In genomic region chr20:330233-331149, GRCh38 we compare ENCODE assay signal across 2 cellular contexts.
TF ChIP-seq lines count a peak whose summit lies in the region.

No MANE protein-coding gene starts in this region.

TF ChIP-seq in HEK293, 187 proteins besides CTCF, POLR2A, EP300 and RAD21 (continued from another document and continues in another):
- TF ChIP-seq PATZ1 (tag by site-specific recombination; IDR thresholded peaks at IDR 0.05), result 0 out of 2 replicates have a peak, but pooled peaks have one; percentile 13
- no peak for TF ChIP-seq PRDM1 (tag by site-specific recombination; IDR thresholded peaks at IDR 0.05)
- TF ChIP-seq PBX3 (CRISPR knock-in tag; IDR thresholded peaks at IDR 0.05), result no peak
- no peak for TF ChIP-seq MZF1 (tag by site-specific recombination; IDR thresholded peaks at IDR 0.05; ENCODE audit: borderline replicate concordance)
- TF ChIP-seq ZNF324 (tag by site-specific recombination; IDR thresholded peaks at IDR 0.05), result no peak
- peak; percentile 13; the same call in 1 of the 2 replicates for TF ChIP-seq ZNF692 (tag by site-specific recombination; IDR thresholded peaks at IDR 0.05)
- no peak for TF ChIP-seq ATF2 (tag by site-specific recombination; IDR thresholded peaks at IDR 0.05; ENCODE audit: low read depth)
- TF ChIP-seq ZNF426 (tag by site-specific recombination; IDR thresholded peaks at IDR 0.05), result no peak
- TF ChIP-seq ZNF18 (tag by site-specific recombination; IDR thresholded peaks at IDR 0.05), result peak; percentile 79
- TF ChIP-seq KLF1 (tag by site-specific recombination; IDR thresholded peaks at IDR 0.05), result no peak
- no peak for TF ChIP-seq ZNF114 (tag by site-specific recombination; IDR thresholded peaks at IDR 0.05)
- TF ChIP-seq ZNF791 (tag by site-specific recombination; IDR thresholded peaks at IDR 0.05), result no peak
- no peak for TF ChIP-seq ZNF610 (tag by site-specific recombination; IDR thresholded peaks at IDR 0.05; ENCODE audit: borderline replicate concordance)
- no peak for TF ChIP-seq ZIC2 (tag by site-specific recombination; IDR thresholded peaks at IDR 0.05)
- TF ChIP-seq GLIS1 (tag by site-specific recombination; IDR thresholded peaks at IDR 0.05), result no peak
- TF ChIP-seq ZSCAN4 (tag by site-specific recombination; IDR thresholded peaks at IDR 0.05), result no peak
- TF ChIP-seq ZFP69B (tag by site-specific recombination; IDR thresholded peaks at IDR 0.05), result no peak
- TF ChIP-seq ZNF37A (tag by site-specific recombination; IDR thresholded peaks at IDR 0.05), result no peak
- no peak for TF ChIP-seq ZNF416 (tag by site-specific recombination; IDR thresholded peaks at IDR 0.05)
- TF ChIP-seq ZNF354C (tag by site-specific recombination; IDR thresholded peaks at IDR 0.05; ENCODE audit: borderline replicate concordance, low read depth), result no peak
- TF ChIP-seq GLI4 (tag by site-specific recombination; IDR thresholded peaks at IDR 0.05), result no peak
- no peak for TF ChIP-seq ZNF596 (tag by site-specific recombination; IDR thresholded peaks at IDR 0.05)
- TF ChIP-seq ZNF341 (tag by site-specific recombination; IDR thresholded peaks at IDR 0.05; ENCODE audit: low read depth), result peak; percentile 72

TF ChIP-seq in HepG2, 621 proteins besides CTCF, POLR2A, EP300 and RAD21 (continued from another document and continues in another):
- TF ChIP-seq ZNF362 (CRISPR knock-in tag; IDR thresholded peaks at IDR 0.05; ENCODE audit: borderline replicate concordance) (peak; percentile 63; the same call in 1 of the 2 replicates), ZNF142 (CRISPR knock-in tag; IDR thresholded peaks at IDR 0.05) (no peak), TGIF2 (CRISPR knock-in tag; IDR thresholded peaks at IDR 0.05) (no peak), SKIL (CRISPR knock-in tag; IDR thresholded peaks at IDR 0.05; ENCODE audit: borderline replicate concordance) (no peak), ZBTB14 (CRISPR knock-in tag; IDR thresholded peaks at IDR 0.05) (no peak), ZBTB2 (CRISPR knock-in tag; IDR thresholded peaks at IDR 0.05; ENCODE audit: low read depth) (no peak), ZNF691 (CRISPR knock-in tag; IDR thresholded peaks at IDR 0.05; ENCODE audit: borderline replicate concordance, low read depth) (no peak; the same call in 1 of the 2 replicates), ZNF652 (CRISPR knock-in tag; IDR thresholded peaks at IDR 0.05; ENCODE audit: borderline replicate concordance, low read depth) (no peak), THRA (CRISPR knock-in tag; IDR thresholded peaks at IDR 0.05; ENCODE audit: borderline replicate concordance) (no peak), ZNF446 (CRISPR knock-in tag; IDR thresholded peaks at IDR 0.05) (peak; percentile 62; the same call in 1 of the 2 replicates), ZIK1 (CRISPR knock-in tag; IDR thresholded peaks at IDR 0.05; ENCODE audit: borderline replicate concordance, low read depth) (peak; percentile 47; the same call in 1 of the 2 replicates), SP1 (IDR thresholded peaks at IDR 0.05) (no peak), SP1 (CRISPR knock-in tag; IDR thresholded peaks at IDR 0.05) (0 out of 2 replicates have a peak, but pooled peaks have one; percentile 5), ZSCAN22 (CRISPR knock-in tag; IDR thresholded peaks at IDR 0.05) (0 out of 2 replicates have a peak, but pooled peaks have one; percentile 60), ZNF275 (CRISPR knock-in tag; IDR thresholded peaks at IDR 0.05; ENCODE audit: borderline replicate concordance) (no peak), ZNF777 (CRISPR knock-in tag; IDR thresholded peaks at IDR 0.05) (no peak), MYNN (CRISPR knock-in tag; IDR thresholded peaks at IDR 0.05; ENCODE audit: low read depth) (no peak), TMF1 (CRISPR knock-in tag; IDR thresholded peaks at IDR 0.05; ENCODE audit: low read depth) (0 out of 2 replicates have a peak, but pooled peaks have one; percentile 23), ZNF605 (CRISPR knock-in tag; IDR thresholded peaks at IDR 0.05) (peak; percentile 8), MAZ (IDR thresholded peaks at IDR 0.05; ENCODE audit: borderline replicate concordance, low read depth, low read length) (0 out of 2 replicates have a peak, but pooled peaks have one; percentile 38), MAZ (CRISPR knock-in tag; IDR thresholded peaks at IDR 0.05; ENCODE audit: low read depth) (peak; percentile 69), ZNF891 (CRISPR knock-in tag; IDR thresholded peaks at IDR 0.05) (peak; percentile 90), KLF13 (CRISPR knock-in tag; IDR thresholded peaks at IDR 0.05) (no peak), FOXC1 (CRISPR knock-in tag; IDR thresholded peaks at IDR 0.05; ENCODE audit: borderline replicate concordance) (peak; percentile 48; the same call in 1 of the 2 replicates), TARDBP (CRISPR knock-in tag; IDR thresholded peaks at IDR 0.05) (no peak), MBNL3 (CRISPR knock-in tag; conservative IDR thresholded peaks at IDR 0.05) (no peak), ZFP37 (CRISPR knock-in tag; IDR thresholded peaks at IDR 0.05; ENCODE audit: borderline replicate concordance) (no peak), CBX2 (IDR thresholded peaks at IDR 0.05; ENCODE audit: low read depth, low read length) (no peak), CBX2 (CRISPR knock-in tag; IDR thresholded peaks at IDR 0.05; ENCODE audit: low read depth) (no peak), SRF (IDR thresholded peaks at IDR 0.05; ENCODE audit: low read depth, low read length) (no peak), TEAD3 (CRISPR knock-in tag; optimal IDR thresholded peaks at IDR 0.05; ENCODE audit: borderline replicate concordance) (no peak), ZNF3 (CRISPR knock-in tag; IDR thresholded peaks at IDR 0.05) (no peak), NR2F6 (IDR thresholded peaks at IDR 0.05) (peak; percentile 95), NR2F6 (CRISPR knock-in tag; IDR thresholded peaks at IDR 0.05) (peak; percentile 95), GTF3A (CRISPR knock-in tag; conservative IDR thresholded peaks at IDR 0.05) (0 out of 2 replicates have a peak, but pooled peaks have one; percentile 63), PAX8 (CRISPR knock-in tag; IDR thresholded peaks at IDR 0.05; ENCODE audit: borderline replicate concordance) (0 out of 2 replicates have a peak, but pooled peaks have one; percentile 51), ZNF639 (CRISPR knock-in tag; conservative IDR thresholded peaks at IDR 0.05) (no peak)
